In the genomic region with DNA sequence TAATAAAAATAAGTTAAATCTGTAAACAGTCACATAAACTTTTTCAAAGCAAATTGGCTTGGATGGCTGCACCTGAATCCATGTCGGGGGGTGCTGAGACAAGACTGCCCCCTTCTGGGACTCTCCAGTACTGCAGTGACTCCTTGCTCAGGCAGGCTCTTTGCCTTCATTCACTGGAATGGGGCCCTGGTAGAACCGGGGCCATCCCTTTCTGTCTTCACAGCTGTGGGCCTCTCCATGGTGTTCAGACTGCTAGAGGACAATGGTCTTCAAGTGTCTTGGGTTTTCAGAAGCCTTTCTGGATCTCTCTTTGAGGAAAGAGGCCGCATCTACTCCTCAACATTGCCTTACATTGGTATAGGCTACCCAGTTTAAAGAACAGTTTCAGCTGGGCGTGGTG, we compare ENCODE assay signal across 1 cellular context.
TF ChIP-seq lines count a peak whose summit lies in the region.

No MANE protein-coding gene starts in this region.

TF ChIP-seq in SK-N-SH, 30 proteins besides CTCF, POLR2A, EP300 and RAD21 (continued from another document):
- TF ChIP-seq, protein P1, sequence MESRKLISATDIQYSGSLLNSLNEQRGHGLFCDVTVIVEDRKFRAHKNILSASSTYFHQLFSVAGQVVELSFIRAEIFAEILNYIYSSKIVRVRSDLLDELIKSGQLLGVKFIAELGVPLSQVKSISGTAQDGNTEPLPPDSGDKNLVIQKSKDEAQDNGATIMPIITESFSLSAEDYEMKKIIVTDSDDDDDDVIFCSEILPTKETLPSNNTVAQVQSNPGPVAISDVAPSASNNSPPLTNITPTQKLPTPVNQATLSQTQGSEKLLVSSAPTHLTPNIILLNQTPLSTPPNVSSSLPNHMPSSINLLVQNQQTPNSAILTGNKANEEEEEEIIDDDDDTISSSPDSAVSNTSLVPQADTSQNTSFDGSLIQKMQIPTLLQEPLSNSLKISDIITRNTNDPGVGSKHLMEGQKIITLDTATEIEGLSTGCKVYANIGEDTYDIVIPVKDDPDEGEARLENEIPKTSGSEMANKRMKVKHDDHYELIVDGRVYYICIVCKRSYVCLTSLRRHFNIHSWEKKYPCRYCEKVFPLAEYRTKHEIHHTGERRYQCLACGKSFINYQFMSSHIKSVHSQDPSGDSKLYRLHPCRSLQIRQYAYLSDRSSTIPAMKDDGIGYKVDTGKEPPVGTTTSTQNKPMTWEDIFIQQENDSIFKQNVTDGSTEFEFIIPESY (IDR thresholded peaks at IDR 0.05; ENCODE audit: borderline replicate concordance, low read depth): no peak
- no peak for TF ChIP-seq NFIC (IDR thresholded peaks at IDR 0.05; ENCODE audit: borderline replicate concordance)
- TF ChIP-seq, protein P2, sequence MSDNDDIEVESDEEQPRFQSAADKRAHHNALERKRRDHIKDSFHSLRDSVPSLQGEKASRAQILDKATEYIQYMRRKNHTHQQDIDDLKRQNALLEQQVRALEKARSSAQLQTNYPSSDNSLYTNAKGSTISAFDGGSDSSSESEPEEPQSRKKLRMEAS (IDR thresholded peaks at IDR 0.05; ENCODE audit: low read depth): no peak
- TF ChIP-seq CHD2 (IDR thresholded peaks at IDR 0.05; ENCODE audit: low read length, partially characterized antibody): peak; percentile 39
- TF ChIP-seq, protein P3, sequence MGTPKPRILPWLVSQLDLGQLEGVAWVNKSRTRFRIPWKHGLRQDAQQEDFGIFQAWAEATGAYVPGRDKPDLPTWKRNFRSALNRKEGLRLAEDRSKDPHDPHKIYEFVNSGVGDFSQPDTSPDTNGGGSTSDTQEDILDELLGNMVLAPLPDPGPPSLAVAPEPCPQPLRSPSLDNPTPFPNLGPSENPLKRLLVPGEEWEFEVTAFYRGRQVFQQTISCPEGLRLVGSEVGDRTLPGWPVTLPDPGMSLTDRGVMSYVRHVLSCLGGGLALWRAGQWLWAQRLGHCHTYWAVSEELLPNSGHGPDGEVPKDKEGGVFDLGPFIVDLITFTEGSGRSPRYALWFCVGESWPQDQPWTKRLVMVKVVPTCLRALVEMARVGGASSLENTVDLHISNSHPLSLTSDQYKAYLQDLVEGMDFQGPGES (IDR thresholded peaks at IDR 0.05; ENCODE audit: low read depth, low read length): no peak
- TF ChIP-seq RCOR1 (IDR thresholded peaks at IDR 0.05; ENCODE audit: low read length): 0 out of 2 replicates have a peak, but pooled peaks have one; percentile 36
- TF ChIP-seq, protein P4, sequence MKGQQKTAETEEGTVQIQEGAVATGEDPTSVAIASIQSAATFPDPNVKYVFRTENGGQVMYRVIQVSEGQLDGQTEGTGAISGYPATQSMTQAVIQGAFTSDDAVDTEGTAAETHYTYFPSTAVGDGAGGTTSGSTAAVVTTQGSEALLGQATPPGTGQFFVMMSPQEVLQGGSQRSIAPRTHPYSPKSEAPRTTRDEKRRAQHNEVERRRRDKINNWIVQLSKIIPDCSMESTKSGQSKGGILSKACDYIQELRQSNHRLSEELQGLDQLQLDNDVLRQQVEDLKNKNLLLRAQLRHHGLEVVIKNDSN (IDR thresholded peaks at IDR 0.05; ENCODE audit: borderline replicate concordance, low read depth): no peak
